ENCODE assay signal across 30 cellular contexts in the genomic region with DNA sequence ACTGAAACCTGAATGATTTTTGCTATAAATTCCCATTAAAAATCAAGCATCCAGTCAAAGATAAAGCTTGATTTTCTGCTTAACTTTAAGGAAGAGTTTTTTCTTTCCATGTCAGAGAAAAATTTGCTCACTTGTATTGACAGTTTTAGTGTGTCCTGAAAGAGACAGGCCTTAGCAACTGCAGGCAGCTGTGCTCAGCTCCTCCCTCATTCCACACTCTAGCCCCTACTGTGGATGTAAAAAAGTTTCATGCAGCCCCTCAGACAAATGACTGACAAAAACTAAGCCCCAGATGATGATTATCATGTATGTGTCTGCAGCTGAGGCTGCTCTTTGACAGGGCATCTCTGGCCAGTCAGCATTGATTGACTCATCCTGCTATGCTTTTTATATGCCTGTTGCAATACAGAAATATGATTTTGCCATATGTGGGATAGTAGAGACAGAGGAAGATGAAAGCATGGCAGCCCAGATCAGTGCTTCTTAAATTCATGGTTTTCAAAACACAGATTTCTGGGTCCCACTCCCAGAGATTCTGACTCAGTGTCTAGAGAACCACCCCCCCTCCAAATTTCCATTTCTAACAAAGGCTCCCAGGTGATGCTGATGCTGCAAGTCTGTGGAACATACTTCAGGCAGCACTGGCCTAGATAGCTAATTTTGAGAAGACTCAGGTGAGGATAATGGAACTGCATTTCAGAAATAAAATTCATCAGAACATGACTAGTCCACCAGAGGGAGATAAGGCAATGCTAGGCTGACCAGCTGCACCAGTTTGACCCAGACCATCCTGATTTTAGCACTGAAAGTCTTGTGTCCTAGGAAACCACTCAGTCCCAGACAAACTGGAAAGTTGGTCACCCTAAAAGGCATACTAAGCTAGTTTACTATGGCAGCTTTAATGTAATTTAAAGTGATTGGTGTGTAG.
DNase-seq lines count a peak whose midpoint lies in the region; ATAC-seq and TF ChIP-seq lines count a peak whose summit lies in the region.
"Had no signal": no experiment of that assay in that cellular context is flagged by ENCODE, and none has a peak within 500 bp of the region (broad histone marks: within the 10 kb centered on the region; RNA-seq: fewer than 3 reads in every experiment).

No MANE protein-coding gene starts in this region.

- no peak for ATAC-seq in HG02759 (IDR thresholded peaks at IDR 0.05; ENCODE audit: unreplicated experiment)
- no peak for ATAC-seq in HG03342 (IDR thresholded peaks at IDR 0.05; ENCODE audit: unreplicated experiment)
- ATAC-seq: activated T-cell treated with anti-CD3 and anti-CD28 coated beads, Interleukin-2, amount 50 U/mL, for 72 hours; heart right ventricle; K562; left cardiac atrium had no signal

- H3K36me3 ChIP-seq in BJ (ENCODE audit: control insufficient read depth, insufficient read depth, low read length) = no peaks in the 10 kb centered on the region
- no peaks in the 10 kb centered on the region for H3K36me3 ChIP-seq in kidney epithelial cell (ENCODE audit: control insufficient read depth, insufficient read depth, low read length)
- H3K36me3 ChIP-seq: BLaER1 treated with 17β-estradiol and CSF1 and Interleukin-3, amounts not matched to agents 10 nM and 100 nM; breast epithelium; heart right ventricle; right atrium auricular region; upper lobe of left lung had no signal

- POLR2A ChIA-PET in BJ (lab: Charles Lee) = no interaction called here

- H3K27me3 ChIP-seq in BJ (ENCODE audit: control insufficient read depth, insufficient read depth, low read length) (peaks cover 1% of the 10 kb centered on the region; the same call in 1 of the 2 replicates), kidney epithelial cell (ENCODE audit: control insufficient read depth, insufficient read depth, low read length) (no peaks in the 10 kb centered on the region)
- H3K27me3 ChIP-seq: BLaER1 treated with 17β-estradiol and CSF1 and Interleukin-3, amounts not matched to agents 10 nM and 100 nM; right atrium auricular region; upper lobe of left lung had no signal

- DNase-seq in BJ (ENCODE audit: low read depth) = no peak
- DNase-seq in HFF-Myc (ENCODE audit: extremely low read depth, low read depth) = no peak
- DNase-seq in amniotic epithelial cell (ENCODE audit: low read depth) = peak; percentile 4
- DNase-seq in kidney epithelial cell (ENCODE audit: low read depth) = no peak
- no peak for DNase-seq in SHP77 (lab: John Stamatoyannopoulos, UW)
- DNase-seq in stimulated activated naive CD4-positive, alpha-beta T cell treated with Interleukin-2 at 50 U/mL for 16 hours (lab: John Stamatoyannopoulos, UW) = no peak
- DNase-seq: ACHN; activated naive CD4-positive, alpha-beta T cell; activated T-cell treated with anti-CD3 and anti-CD28 coated beads, Interleukin-2, amount 50 U/mL, for 72 hours; amniotic stem cell; Caco-2; DND-41; effector CD4-positive, alpha-beta T cell; heart right ventricle; left cardiac atrium; mammary epithelial cell; MM.1S; NCI-H1436; NCI-H2107; NCI-H446; NCI-H774; stimulated activated CD4-positive, alpha-beta T cell treated with anti-CD3 and anti-CD28 coated beads, Interleukin-4, amount 100 ng/mL, for 24 hours; substantia nigra; upper lobe of left lung had no signal

- H3K4me3 ChIP-seq in BJ (ENCODE audit: low read depth, low read length) (no peak overlapping the region), HFF-Myc (replicated peaks; ENCODE audit: low read depth, low read length) (no peak overlapping the region), kidney epithelial cell (ENCODE audit: low read depth, low read length) (no peak overlapping the region)
- H3K4me3 ChIP-seq: BLaER1 treated with 17β-estradiol and CSF1 and Interleukin-3, amounts not matched to agents 10 nM and 100 nM; breast epithelium; heart right ventricle; K562; right atrium auricular region; upper lobe of left lung had no signal

- TF ChIP-seq CTCF in BJ (IDR thresholded peaks at IDR 0.05; ENCODE audit: insufficient read depth, low read depth, low read length) = peak; percentile 30; the same call in 1 of the 2 replicates
- TF ChIP-seq CTCF in HFF-Myc (IDR thresholded peaks at IDR 0.05; ENCODE audit: low read depth, low read length, missing control alignments) = peak; percentile 25
- peak; percentile 19 for TF ChIP-seq CTCF in kidney epithelial cell (IDR thresholded peaks at IDR 0.05; ENCODE audit: insufficient read depth, low read length, poor library complexity, severe bottlenecking)

- CTCF ChIA-PET in BJ (lab: Yijun Ruan, JAX) = interaction anchor here (0.7 to 1.9 kb wide), 5 partner anchors 8 to 386 kb away, joined by 3 to 6 read pairs (median 4); no protein-coding TSS in a partner anchor
